8 cellular contexts compared by ENCODE assay signal in the genomic region with DNA sequence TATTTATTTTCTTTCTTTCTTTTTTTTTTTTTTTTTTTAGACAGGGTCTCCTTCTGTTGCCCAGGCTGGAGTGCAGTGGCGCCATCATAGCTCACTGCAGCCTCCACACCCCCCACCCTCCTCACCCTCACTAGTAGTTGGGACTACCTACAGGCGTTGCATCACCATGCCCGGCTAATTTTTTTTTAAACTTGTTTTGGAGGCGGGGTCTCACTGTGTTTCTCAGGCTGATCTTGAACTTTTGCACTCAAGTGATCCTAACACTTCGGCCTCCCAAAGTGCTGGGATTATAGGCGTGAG. TPM values are rescaled to one million over a fixed set of nuclear protein-coding genes. Genes with fewer than 3 reads are reported as not detected.
DNase-seq lines count a peak whose midpoint lies in the region; ATAC-seq and TF ChIP-seq lines count a peak whose summit lies in the region.

No MANE protein-coding gene starts in this region.

- no peak for DNase-seq in activated naive CD4-positive, alpha-beta T cell treated with anti-CD3 and anti-CD28 coated beads, Interleukin-2, amount 50 U/mL, for 16 hours
- no peak for DNase-seq in T-helper 17 cell
- DNase-seq in heart left ventricle: no peak
- no peak for DNase-seq in smooth muscle cell (lab: John Stamatoyannopoulos, UW; ENCODE audit: unreplicated experiment)
- DNase-seq in NCI-H446 (lab: John Stamatoyannopoulos, UW): no peak
- no peak for DNase-seq in AG20443 (ENCODE audit: low spot score)
- no peak for DNase-seq in epidermal melanocyte (ENCODE audit: insufficient read length, low spot score)

- 21 to 34% (median 23%) methylated on average over 6 of the region's 6 CpGs for WGBS in heart left ventricle, 4 donors
- 46% methylated on average over 6 of the region's 6 CpGs for WGBS in smooth muscle cell (ENCODE audit: low lambda C conversion rate)

- no peaks in the 10 kb centered on the region for H3K9me3 Mint-ChIP-seq in activated naive CD4-positive, alpha-beta T cell treated with anti-CD3 and anti-CD28 coated beads, Interleukin-2, amount 50 U/mL, for 24 hours

- no peaks in the 10 kb centered on the region for H3K9me3 ChIP-seq in T-helper 17 cell (ENCODE audit: control insufficient read depth, low read length, poor library complexity, severe bottlenecking)
- H3K9me3 ChIP-seq in heart left ventricle: no peaks in the 10 kb centered on the region
- no peaks in the 10 kb centered on the region for H3K9me3 ChIP-seq in smooth muscle cell (replicated peaks; ENCODE audit: low read depth)

- no peak overlapping the region for H3K9ac ChIP-seq in smooth muscle cell (ENCODE audit: low read depth)

- peak overlapping the region; percentile 61 for H3K4me3 Mint-ChIP-seq in activated naive CD4-positive, alpha-beta T cell treated with anti-CD3 and anti-CD28 coated beads, Interleukin-2, amount 50 U/mL, for 24 hours
- H3K4me3 Mint-ChIP-seq in T-helper 17 cell: peak overlapping the region; percentile 86

- H3K4me1 Mint-ChIP-seq in activated naive CD4-positive, alpha-beta T cell treated with anti-CD3 and anti-CD28 coated beads, Interleukin-2, amount 50 U/mL, for 24 hours: no peaks in the 10 kb centered on the region
- peaks cover 7% of the 10 kb centered on the region for H3K4me1 Mint-ChIP-seq in T-helper 17 cell

- no peaks in the 10 kb centered on the region for H3K36me3 Mint-ChIP-seq in activated naive CD4-positive, alpha-beta T cell treated with anti-CD3 and anti-CD28 coated beads, Interleukin-2, amount 50 U/mL, for 24 hours
- H3K36me3 Mint-ChIP-seq in T-helper 17 cell (ENCODE audit: low read depth): peaks cover 2% of the 10 kb centered on the region

- peak overlapping the region; percentile 43 to 98 (median 94) for H3K27ac ChIP-seq in heart left ventricle
- peak overlapping the region; percentile 55 for H3K27ac ChIP-seq in smooth muscle cell (ENCODE audit: low read depth)

- H3K4me2 ChIP-seq in smooth muscle cell: peak overlapping the region; percentile 86

- no peaks in the 10 kb centered on the region for H3K36me3 ChIP-seq in heart left ventricle
- H3K36me3 ChIP-seq in smooth muscle cell (ENCODE audit: low read depth): no peaks in the 10 kb centered on the region

- H3K4me1 ChIP-seq in heart left ventricle (peaks cover 0 to 49% (median 24%) of the 10 kb centered on the region in 12 donors), smooth muscle cell (ENCODE audit: low read depth) (peaks cover 6% of the 10 kb centered on the region)

- peak overlapping the region; percentile 84 for H2AFZ ChIP-seq in smooth muscle cell (ENCODE audit: low read depth)

- intact Hi-C loops in heart left ventricle (cut with DNase I): loop anchor here in 8 of 10 donors (1.0 to 5.0 kb wide), 3 partner anchors 33 to 35 kb away; a partner anchor contains a TSS

- TF ChIP-seq CTCF in heart left ventricle (IDR thresholded peaks at IDR 0.05) (no peak), smooth muscle cell (IDR thresholded peaks at IDR 0.05; ENCODE audit: borderline replicate concordance, insufficient read depth, poor library complexity, severe bottlenecking) (no peak)

- H3K4me3 ChIP-seq in heart left ventricle (peak overlapping the region in 11 of 12 donors; percentile 50 to 76 (median 65)), smooth muscle cell (peak overlapping the region; percentile 55)

- peaks cover 5% of the 10 kb centered on the region for H3F3A ChIP-seq in smooth muscle cell (ENCODE audit: low read depth)

- no peaks in the 10 kb centered on the region for H3K79me2 ChIP-seq in smooth muscle cell (ENCODE audit: low read depth)

- H3K27me3 Mint-ChIP-seq in activated naive CD4-positive, alpha-beta T cell treated with anti-CD3 and anti-CD28 coated beads, Interleukin-2, amount 50 U/mL, for 24 hours: peaks cover 9% of the 10 kb centered on the region
- H3K27me3 Mint-ChIP-seq in T-helper 17 cell: peaks cover 13% of the 10 kb centered on the region

- peaks cover 0 to 21% (median 8%) of the 10 kb centered on the region in 9 donors for H3K27me3 ChIP-seq in heart left ventricle
- peaks cover 18% of the 10 kb centered on the region for H3K27me3 ChIP-seq in smooth muscle cell (ENCODE audit: low read depth)

- H3K27ac Mint-ChIP-seq in activated naive CD4-positive, alpha-beta T cell treated with anti-CD3 and anti-CD28 coated beads, Interleukin-2, amount 50 U/mL, for 24 hours: no peak overlapping the region
- no peak overlapping the region for H3K27ac Mint-ChIP-seq in T-helper 17 cell

- H4K20me1 ChIP-seq in smooth muscle cell (ENCODE audit: low read depth): no peaks in the 10 kb centered on the region

- ATAC-seq in T-helper 17 cell (peak; percentile 33), heart left ventricle (peak in 3 of 4 donors; percentile 3 to 31 (median 5))

- TF ChIP-seq POLR2A in heart left ventricle (IDR thresholded peaks at IDR 0.05): no peak

RNA-seq across cellular contexts. Expression of a gene that starts 33.6 kb away (rescaled TPM):
- total RNA-seq in T-helper 17 cell (under 1 TPM in 1 of 2 donors, not detected in 1; 0.12 TPM), heart left ventricle (10 to 100 TPM; 13.6 to 30.5 (median 17.9) TPM), smooth muscle cell (1.5 and 4.5 TPM in 2 replicates)
- polyA plus RNA-seq in heart left ventricle (1 to 10 TPM; 5.4 to 9.3 TPM), smooth muscle cell (1.3 and 1.4 TPM in 2 replicates)
